Comparison of ENCODE assay signal across 25 cellular contexts in the genomic region with DNA sequence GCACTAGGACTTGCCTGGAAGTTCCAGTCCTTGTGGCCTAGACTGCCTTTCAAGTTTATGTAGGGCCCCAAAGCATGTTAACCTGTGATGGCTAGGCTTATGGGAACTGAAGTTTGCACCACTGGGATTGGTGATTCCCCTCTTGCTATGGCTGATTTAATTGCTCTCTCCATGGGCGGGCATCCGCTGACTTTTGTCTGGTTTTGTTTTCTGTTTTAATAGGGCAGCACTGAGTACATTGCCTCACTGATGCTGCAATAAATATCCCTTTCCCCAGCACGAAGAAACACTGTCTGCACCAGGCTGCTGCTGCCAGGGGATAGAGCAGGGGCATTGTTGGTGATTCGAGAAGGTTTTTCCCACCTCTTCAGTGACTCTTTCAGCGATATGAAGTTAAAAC.
"Had no signal": no experiment of that assay in that cellular context is flagged by ENCODE, and none has a peak within 500 bp of the region (broad histone marks: within the 10 kb centered on the region; RNA-seq: fewer than 3 reads in every experiment).

No MANE protein-coding gene starts in this region.

- H3K9me3 Mint-ChIP-seq: dendritic cell treated with granulocyte-macrophage colony-stimulating factor and Interleukin-4, amounts not matched to agents 40 ng/mL and 50 ng/mL, for 4 days; effector memory CD8-positive, alpha-beta T cell; endodermal cell; mesothelial cell of epicardium had no signal

- DNase-seq: colonic mucosa; cortex of kidney; effector CD8-positive, alpha-beta T cell; effector memory CD8-positive, alpha-beta T cell; endodermal cell; erythroblast; esophagus squamous epithelium; foreskin fibroblast; foreskin melanocyte; gastrocnemius medialis; glutamatergic neuron; head of caudate nucleus; heart right ventricle; hippocampal formation; left cardiac atrium; left lung; left ventricle myocardium superior; lower lobe of right lung; mesenchymal stem cell; mucosa of descending colon; naive B cell had no signal

- H3K4me3 ChIP-seq: colonic mucosa, esophagus squamous epithelium, gastrocnemius medialis, heart right ventricle, left lung, lower lobe of right lung, mucosa of descending colon had no signal

- H3K36me3 ChIP-seq: colonic mucosa, esophagus squamous epithelium, gastrocnemius medialis, heart right ventricle, left lung, lower lobe of right lung had no signal

- H3K36me3 Mint-ChIP-seq: mesothelial cell of epicardium, naive B cell had no signal

- ATAC-seq: effector memory CD8-positive, alpha-beta T cell; esophagus mucosa; gastrocnemius medialis; heart right ventricle; left cardiac atrium; left ventricle myocardium superior; lower lobe of right lung; mucosa of descending colon had no signal

- H3K4me3 Mint-ChIP-seq: dendritic cell treated with granulocyte-macrophage colony-stimulating factor and Interleukin-4, amounts not matched to agents 40 ng/mL and 50 ng/mL, for 4 days; effector memory CD8-positive, alpha-beta T cell; endodermal cell; mesothelial cell of epicardium; naive B cell had no signal

- H3K27ac Mint-ChIP-seq: dendritic cell treated with granulocyte-macrophage colony-stimulating factor and Interleukin-4, amounts not matched to agents 40 ng/mL and 50 ng/mL, for 4 days; effector memory CD8-positive, alpha-beta T cell; endodermal cell; mesothelial cell of epicardium; naive B cell had no signal

- H3K27ac ChIP-seq: colonic mucosa, epithelial cell of prostate, esophagus squamous epithelium, gastrocnemius medialis, heart right ventricle, left lung, lower lobe of right lung had no signal

- H3K4me1 Mint-ChIP-seq: endodermal cell, naive B cell had no signal

- H3K4me1 ChIP-seq: colonic mucosa, esophagus squamous epithelium, gastrocnemius medialis, heart right ventricle, left lung, lower lobe of right lung had no signal

- H3K27me3 ChIP-seq: colonic mucosa, esophagus squamous epithelium, gastrocnemius medialis, left lung had no signal

- H3K9me3 ChIP-seq: colonic mucosa, esophagus squamous epithelium, gastrocnemius medialis, heart right ventricle, left lung, lower lobe of right lung, mucosa of descending colon had no signal
